In the genomic region with DNA sequence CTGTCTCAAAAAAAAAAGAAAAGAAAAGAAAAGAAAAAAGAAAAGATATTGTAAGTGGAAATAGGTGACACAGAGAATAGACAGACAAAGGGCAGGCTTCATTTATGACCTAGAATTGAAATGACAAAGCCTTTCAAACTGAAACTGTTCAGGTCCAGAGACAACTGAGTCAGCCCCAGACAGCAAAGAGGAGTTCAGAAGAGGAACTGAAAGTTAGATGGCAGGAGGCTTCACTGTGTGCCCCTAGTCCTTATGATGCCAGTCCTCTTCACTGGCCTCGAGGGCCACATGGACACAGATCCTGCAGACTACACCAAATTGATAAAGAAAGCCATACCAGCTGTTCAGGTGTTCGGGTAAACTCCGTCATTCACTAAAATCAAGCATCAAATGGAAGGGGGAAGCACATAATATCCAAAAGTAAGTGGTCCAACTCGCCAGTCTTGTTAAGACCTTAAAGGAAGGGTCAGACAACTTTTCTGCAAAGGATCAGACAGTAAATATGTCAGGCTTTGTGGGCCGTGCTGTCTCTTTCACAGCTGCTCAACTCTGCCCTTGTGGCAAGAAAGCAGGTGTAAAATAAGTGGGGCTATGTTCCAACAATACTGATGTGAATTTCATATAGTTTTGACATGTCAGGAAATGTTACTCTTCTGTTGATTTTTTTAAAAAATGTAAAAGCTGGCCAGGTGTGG, we compare ENCODE assay signal across 11 cellular contexts.
DNase-seq lines count a peak whose midpoint lies in the region; ATAC-seq and TF ChIP-seq lines count a peak whose summit lies in the region.
"Had no signal": no experiment of that assay in that cellular context is flagged by ENCODE, and none has a peak within 500 bp of the region (broad histone marks: within the 10 kb centered on the region; RNA-seq: fewer than 3 reads in every experiment).

No MANE protein-coding gene starts in this region.

- H3K9ac ChIP-seq in GM23248, result no peak overlapping the region

- H3K27me3 Mint-ChIP-seq in CD14-positive monocyte (ENCODE audit: low read depth in 3 of 3), result peaks cover 23 to 39% (median 36%) of the 10 kb centered on the region in 3 donors

- H3K9me3 Mint-ChIP-seq in CD14-positive monocyte, result no peaks in the 10 kb centered on the region

- H2AFZ ChIP-seq in GM23248, result no peak overlapping the region

- no peaks in the 10 kb centered on the region for H3K9me3 ChIP-seq in GM23248 (ENCODE audit: low read depth)
- H3K9me3 ChIP-seq: right lobe of liver had no signal

- H3K79me2 ChIP-seq in GM23248 (ENCODE audit: insufficient read depth), result no peaks in the 10 kb centered on the region

- H3K4me3 ChIP-seq in GM23248, result no peak overlapping the region
- H3K4me3 ChIP-seq: right lobe of liver had no signal

- H3K36me3 Mint-ChIP-seq in CD14-positive monocyte, result no peaks in the 10 kb centered on the region

- H3K27ac Mint-ChIP-seq in CD14-positive monocyte, result peak overlapping the region in 2 of 7 donors; percentile 10 to 74

- no peaks in the 10 kb centered on the region for H3K36me3 ChIP-seq in GM23248 (ENCODE audit: low read depth)
- H3K36me3 ChIP-seq: right lobe of liver had no signal

- WGBS in GM23248 (ENCODE audit: low coverage in 1 of 2, low lambda C conversion rate in 2 of 2, missing lambda C conversion rate in 2 of 2), 2 experiments, result 33 to 39% methylated on average over 5 of the region's 5 CpGs

- intact Hi-C loops in CD14-positive monocyte (cut with micrococcal nuclease), result no loop called here

- peaks cover 8% of the 10 kb centered on the region for H3K4me1 Mint-ChIP-seq in CD14-positive monocyte

- no peak overlapping the region for H3K4me2 ChIP-seq in GM23248 (ENCODE audit: unreplicated experiment)

- peak; percentile 95 for ATAC-seq in GM18520 (IDR thresholded peaks at IDR 0.05; ENCODE audit: unreplicated experiment)
- peak; percentile 96 for ATAC-seq in GM21367 (IDR thresholded peaks at IDR 0.05; ENCODE audit: unreplicated experiment)
- peak; percentile 89 for ATAC-seq in HG03066 (IDR thresholded peaks at IDR 0.05; ENCODE audit: low read depth, unreplicated experiment)

- no peaks in the 10 kb centered on the region for H3K9me2 ChIP-seq in GM23248 (ENCODE audit: insufficient read depth)

- in situ Hi-C loops in GM23248 (cut with MboI), result no loop called here

- no peak for TF ChIP-seq CTCF in CD14-positive monocyte (IDR thresholded peaks at IDR 0.05)

- H3K27me3 ChIP-seq in GM23248 (replicated peaks; ENCODE audit: insufficient read depth), result 0 out of 2 replicates have a peak, but pooled peaks cover 7% of the 10 kb centered on the region
- H3K27me3 ChIP-seq: right lobe of liver had no signal

- H3K27ac ChIP-seq in GM23248, result no peak overlapping the region
- H3K27ac ChIP-seq: right lobe of liver had no signal

- DNase-seq in RPMI8226 (peak; percentile 91), HEK293T (ENCODE audit: extremely low spot score) (no peak), CD14-positive monocyte (ENCODE audit: low spot score) (no peak), NCI-H2081 treated with DMSO at 0.1 percent for 48 hours (lab: John Stamatoyannopoulos, UW) (no peak), GM23248 (no peak)
- DNase-seq: EL, NCI-H510A, right lobe of liver had no signal

- H4K20me1 ChIP-seq in GM23248 (ENCODE audit: insufficient read depth), result no peaks in the 10 kb centered on the region

- POLR2A ChIA-PET in HEK293T (lab: Yijun Ruan, JAX), result no interaction called here

- H3F3A ChIP-seq in GM23248 (ENCODE audit: insufficient read depth), result no peaks in the 10 kb centered on the region

- CTCF ChIA-PET in HEK293T (lab: Yijun Ruan, JAX), result no interaction called here

- no peak overlapping the region for H3K4me3 Mint-ChIP-seq in CD14-positive monocyte

- H3K4me1 ChIP-seq in GM23248 (ENCODE audit: insufficient read depth), result no peaks in the 10 kb centered on the region
- H3K4me1 ChIP-seq: right lobe of liver had no signal

TF ChIP-seq in HEK293T, 16 proteins besides CTCF, POLR2A, EP300 and RAD21:
- TF ChIP-seq CTBP1 (IDR thresholded peaks at IDR 0.05; ENCODE audit: borderline replicate concordance), result no peak
- TF ChIP-seq BHLHE40 (IDR thresholded peaks at IDR 0.05; ENCODE audit: borderline replicate concordance), result no peak
- no peak for TF ChIP-seq ELF4 (IDR thresholded peaks at IDR 0.05)
- no peak for TF ChIP-seq FOXA1 (IDR thresholded peaks at IDR 0.05)
- TF ChIP-seq, protein P1, sequence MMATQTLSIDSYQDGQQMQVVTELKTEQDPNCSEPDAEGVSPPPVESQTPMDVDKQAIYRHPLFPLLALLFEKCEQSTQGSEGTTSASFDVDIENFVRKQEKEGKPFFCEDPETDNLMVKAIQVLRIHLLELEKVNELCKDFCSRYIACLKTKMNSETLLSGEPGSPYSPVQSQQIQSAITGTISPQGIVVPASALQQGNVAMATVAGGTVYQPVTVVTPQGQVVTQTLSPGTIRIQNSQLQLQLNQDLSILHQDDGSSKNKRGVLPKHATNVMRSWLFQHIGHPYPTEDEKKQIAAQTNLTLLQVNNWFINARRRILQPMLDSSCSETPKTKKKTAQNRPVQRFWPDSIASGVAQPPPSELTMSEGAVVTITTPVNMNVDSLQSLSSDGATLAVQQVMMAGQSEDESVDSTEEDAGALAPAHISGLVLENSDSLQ (IDR thresholded peaks at IDR 0.05), result no peak
- no peak for TF ChIP-seq SP1 (IDR thresholded peaks at IDR 0.05)
- TF ChIP-seq TARDBP (IDR thresholded peaks at IDR 0.05), result no peak
- TF ChIP-seq NFRKB (IDR thresholded peaks at IDR 0.05), result no peak
- TF ChIP-seq FOXK2 (IDR thresholded peaks at IDR 0.05), result no peak
- TF ChIP-seq ARNT (IDR thresholded peaks at IDR 0.05), result no peak
- TF ChIP-seq L3MBTL2 (conservative IDR thresholded peaks at IDR 0.05), result no peak
- TF ChIP-seq SUZ12 (IDR thresholded peaks at IDR 0.05), result no peak
- no peak for TF ChIP-seq ZNF384 (IDR thresholded peaks at IDR 0.05)
- no peak for TF ChIP-seq LEF1 (IDR thresholded peaks at IDR 0.05; ENCODE audit: borderline replicate concordance)
TF ChIP-seq in HEK293T: peak in this region for 0.
